ENCODE assay signal across 11 cellular contexts in genomic region chr1:19395678-19396192, GRCh38.
DNase-seq lines count a peak whose midpoint lies in the region; ATAC-seq and TF ChIP-seq lines count a peak whose summit lies in the region.
"Had no signal": no experiment of that assay in that cellular context is flagged by ENCODE, and none has a peak within 500 bp of the region (broad histone marks: within the 10 kb centered on the region; RNA-seq: fewer than 3 reads in every experiment).

No MANE protein-coding gene starts in this region.

- H3K4me3 Mint-ChIP-seq in T-cell, result no peak overlapping the region
- H3K4me3 Mint-ChIP-seq in stimulated activated effector memory CD8-positive, alpha-beta T cell treated with anti-CD3 and anti-CD28 coated beads, Interleukin-12 subunit alpha, Interleukin-12 subunit beta, amount 100 ng/mL, for 72 hours, result no peak overlapping the region

- peaks cover 0 to 16% of the 10 kb centered on the region in 2 donors for H3K36me3 Mint-ChIP-seq in activated naive CD4-positive, alpha-beta T cell treated with anti-CD3 and anti-CD28 coated beads, Interleukin-2, amount 50 U/mL, for 72 hours
- peaks cover 14% of the 10 kb centered on the region for H3K36me3 Mint-ChIP-seq in T-cell
- H3K36me3 Mint-ChIP-seq in stimulated activated effector memory CD8-positive, alpha-beta T cell treated with anti-CD3 and anti-CD28 coated beads, Interleukin-12 subunit alpha, Interleukin-12 subunit beta, amount 100 ng/mL, for 72 hours, result peaks cover 38% of the 10 kb centered on the region

- ATAC-seq in activated naive CD4-positive, alpha-beta T cell treated with anti-CD3 and anti-CD28 coated beads, Interleukin-2, amount 50 U/mL, for 72 hours, result no peak
- ATAC-seq in T-cell (replicated peaks in 1 of 4), result no peak
- ATAC-seq in stimulated activated effector memory CD8-positive, alpha-beta T cell treated with anti-CD3 and anti-CD28 coated beads, Interleukin-12 subunit alpha, Interleukin-12 subunit beta, amount 100 ng/mL, for 72 hours, result no peak
- ATAC-seq in HG03342 (IDR thresholded peaks at IDR 0.05; ENCODE audit: unreplicated experiment), result no peak

- H3K27ac Mint-ChIP-seq in activated naive CD4-positive, alpha-beta T cell treated with anti-CD3 and anti-CD28 coated beads, Interleukin-2, amount 50 U/mL, for 72 hours, result peak overlapping the region; percentile 70 to 78
- H3K27ac Mint-ChIP-seq in T-cell, result peak overlapping the region; percentile 74
- peak overlapping the region; percentile 58 for H3K27ac Mint-ChIP-seq in stimulated activated effector memory CD8-positive, alpha-beta T cell treated with anti-CD3 and anti-CD28 coated beads, Interleukin-12 subunit alpha, Interleukin-12 subunit beta, amount 100 ng/mL, for 72 hours

- CTCF ChIA-PET in T-cell (lab: Charles Lee), result no interaction called here

- no peaks in the 10 kb centered on the region for H3K9me3 Mint-ChIP-seq in activated naive CD4-positive, alpha-beta T cell treated with anti-CD3 and anti-CD28 coated beads, Interleukin-2, amount 50 U/mL, for 72 hours
- no peaks in the 10 kb centered on the region for H3K9me3 Mint-ChIP-seq in T-cell
- no peaks in the 10 kb centered on the region for H3K9me3 Mint-ChIP-seq in stimulated activated effector memory CD8-positive, alpha-beta T cell treated with anti-CD3 and anti-CD28 coated beads, Interleukin-12 subunit alpha, Interleukin-12 subunit beta, amount 100 ng/mL, for 72 hours

- no peaks in the 10 kb centered on the region for H3K27me3 Mint-ChIP-seq in T-cell

- TF ChIP-seq CTCF in fibroblast of mammary gland (conservative IDR thresholded peaks at IDR 0.05; ENCODE audit: control insufficient read depth, insufficient read depth, low read depth, low read length), result peak; percentile 30

- H3K4me3 ChIP-seq in fibroblast of mammary gland (ENCODE audit: control insufficient read depth, low read depth, low read length), result no peak overlapping the region

- H3K4me1 Mint-ChIP-seq in T-cell, result peaks cover 71 to 93% (median 90%) of the 10 kb centered on the region in 3 donors
- peaks cover 88% of the 10 kb centered on the region for H3K4me1 Mint-ChIP-seq in stimulated activated effector memory CD8-positive, alpha-beta T cell treated with anti-CD3 and anti-CD28 coated beads, Interleukin-12 subunit alpha, Interleukin-12 subunit beta, amount 100 ng/mL, for 72 hours

- POLR2A ChIA-PET in T-cell (lab: Charles Lee), result no interaction called here

- DNase-seq in activated naive CD4-positive, alpha-beta T cell treated with anti-CD3 and anti-CD28 coated beads, Interleukin-2, amount 50 U/mL, for 72 hours (ENCODE audit: low spot score in 2 of 2), result no peak
- no peak for DNase-seq in activated naive CD4-positive, alpha-beta T cell treated with anti-CD3 and anti-CD28 coated beads, Interleukin-2, amount 50 U/mL, for 16 hours
- DNase-seq in T-cell, result no peak
- peak; percentile 78 for DNase-seq in fibroblast of mammary gland (ENCODE audit: low read depth)
- no peak for DNase-seq in stimulated activated effector memory CD8-positive, alpha-beta T cell treated with anti-CD3 and anti-CD28 coated beads, Interleukin-12 subunit alpha, Interleukin-12 subunit beta, amount 100 ng/mL, for 72 hours (ENCODE audit: low spot score in 2 of 2)
- no peak for DNase-seq in DMS 273 treated with DMSO at 0.1 percent for 48 hours (lab: John Stamatoyannopoulos, UW)
- DNase-seq in NCI-H446 treated with DMSO at 0.1 percent for 48 hours (lab: John Stamatoyannopoulos, UW), result no peak
- DNase-seq: ACHN; activated effector memory CD4-positive, alpha-beta T cell treated with Interleukin-2 at 50 U/mL for 16 hours; small intestine had no signal
